1 cellular context compared by ENCODE assay signal in the genomic region with DNA sequence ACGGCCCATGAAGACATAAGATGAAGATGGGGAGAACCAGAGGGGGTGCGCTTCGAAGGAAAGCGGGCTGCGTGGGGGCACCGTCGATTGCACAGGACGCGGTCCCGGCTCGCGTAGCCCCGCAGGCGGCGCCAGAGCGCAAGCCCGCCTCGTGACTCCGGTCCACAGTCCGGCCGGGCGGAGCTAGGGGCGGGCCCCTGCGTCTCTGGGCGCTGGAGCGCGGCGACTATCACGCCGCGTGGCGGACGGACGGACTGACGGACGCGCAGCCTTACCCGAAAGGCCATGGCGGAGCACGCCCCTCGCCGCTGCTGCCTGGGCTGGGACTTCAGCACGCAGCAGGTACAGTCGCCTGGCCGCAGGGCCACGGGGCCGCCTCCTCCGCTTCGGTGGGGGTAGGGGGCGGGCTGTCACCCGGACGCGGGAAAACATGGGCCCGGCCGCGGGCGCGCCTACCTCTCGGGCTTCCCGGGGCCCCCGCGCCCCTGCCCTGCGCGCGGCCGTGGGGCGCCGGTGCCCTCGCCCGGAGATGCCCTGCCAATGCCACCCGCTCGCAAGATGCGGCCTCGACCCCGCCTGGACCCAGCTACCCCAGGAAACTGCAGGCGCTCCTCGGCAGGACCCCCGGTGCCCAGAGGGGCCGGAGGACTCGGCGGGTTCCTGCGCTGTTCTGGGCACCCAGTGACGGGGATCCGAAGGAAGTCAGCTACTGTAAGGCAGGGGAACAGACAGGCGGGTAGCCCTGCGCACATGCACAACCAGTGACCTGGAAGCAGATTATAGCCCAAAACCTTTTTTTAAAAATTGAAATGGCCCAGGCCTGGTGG.
TF ChIP-seq lines count a peak whose summit lies in the region.

A gene (plus strand): TSS at position 202 of the 827 bp plus-strand sequence. CDS start 84 bp downstream, at position 286.

TF ChIP-seq in WTC11, 78 proteins besides CTCF, POLR2A, EP300 and RAD21 (continued from another document and continues in another):
- TF ChIP-seq, protein P1, sequence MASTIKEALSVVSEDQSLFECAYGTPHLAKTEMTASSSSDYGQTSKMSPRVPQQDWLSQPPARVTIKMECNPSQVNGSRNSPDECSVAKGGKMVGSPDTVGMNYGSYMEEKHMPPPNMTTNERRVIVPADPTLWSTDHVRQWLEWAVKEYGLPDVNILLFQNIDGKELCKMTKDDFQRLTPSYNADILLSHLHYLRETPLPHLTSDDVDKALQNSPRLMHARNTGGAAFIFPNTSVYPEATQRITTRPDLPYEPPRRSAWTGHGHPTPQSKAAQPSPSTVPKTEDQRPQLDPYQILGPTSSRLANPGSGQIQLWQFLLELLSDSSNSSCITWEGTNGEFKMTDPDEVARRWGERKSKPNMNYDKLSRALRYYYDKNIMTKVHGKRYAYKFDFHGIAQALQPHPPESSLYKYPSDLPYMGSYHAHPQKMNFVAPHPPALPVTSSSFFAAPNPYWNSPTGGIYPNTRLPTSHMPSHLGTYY (CRISPR knock-in tag; IDR thresholded peaks at IDR 0.05): no peak
- peak; percentile 96 for TF ChIP-seq SMAD3 (CRISPR knock-in tag; IDR thresholded peaks at IDR 0.05; ENCODE audit: borderline replicate concordance)
- TF ChIP-seq, protein P2, sequence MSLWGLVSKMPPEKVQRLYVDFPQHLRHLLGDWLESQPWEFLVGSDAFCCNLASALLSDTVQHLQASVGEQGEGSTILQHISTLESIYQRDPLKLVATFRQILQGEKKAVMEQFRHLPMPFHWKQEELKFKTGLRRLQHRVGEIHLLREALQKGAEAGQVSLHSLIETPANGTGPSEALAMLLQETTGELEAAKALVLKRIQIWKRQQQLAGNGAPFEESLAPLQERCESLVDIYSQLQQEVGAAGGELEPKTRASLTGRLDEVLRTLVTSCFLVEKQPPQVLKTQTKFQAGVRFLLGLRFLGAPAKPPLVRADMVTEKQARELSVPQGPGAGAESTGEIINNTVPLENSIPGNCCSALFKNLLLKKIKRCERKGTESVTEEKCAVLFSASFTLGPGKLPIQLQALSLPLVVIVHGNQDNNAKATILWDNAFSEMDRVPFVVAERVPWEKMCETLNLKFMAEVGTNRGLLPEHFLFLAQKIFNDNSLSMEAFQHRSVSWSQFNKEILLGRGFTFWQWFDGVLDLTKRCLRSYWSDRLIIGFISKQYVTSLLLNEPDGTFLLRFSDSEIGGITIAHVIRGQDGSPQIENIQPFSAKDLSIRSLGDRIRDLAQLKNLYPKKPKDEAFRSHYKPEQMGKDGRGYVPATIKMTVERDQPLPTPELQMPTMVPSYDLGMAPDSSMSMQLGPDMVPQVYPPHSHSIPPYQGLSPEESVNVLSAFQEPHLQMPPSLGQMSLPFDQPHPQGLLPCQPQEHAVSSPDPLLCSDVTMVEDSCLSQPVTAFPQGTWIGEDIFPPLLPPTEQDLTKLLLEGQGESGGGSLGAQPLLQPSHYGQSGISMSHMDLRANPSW (CRISPR knock-in tag; conservative IDR thresholded peaks at IDR 0.05; ENCODE audit: low read depth): no peak
- peak; percentile 88 for TF ChIP-seq FOXK1 (CRISPR knock-in tag; IDR thresholded peaks at IDR 0.05)
- no peak for TF ChIP-seq ZNF317 (CRISPR knock-in tag; IDR thresholded peaks at IDR 0.05; ENCODE audit: borderline replicate concordance, low read depth)
- TF ChIP-seq ZNF396 (CRISPR knock-in tag; IDR thresholded peaks at IDR 0.05; ENCODE audit: borderline replicate concordance): no peak
- TF ChIP-seq IRF2 (CRISPR knock-in tag; IDR thresholded peaks at IDR 0.05; ENCODE audit: borderline replicate concordance, low read depth): no peak
- TF ChIP-seq RORB (CRISPR knock-in tag; IDR thresholded peaks at IDR 0.05): no peak
- no peak for TF ChIP-seq PRRX2 (CRISPR knock-in tag; IDR thresholded peaks at IDR 0.05)
- TF ChIP-seq, protein P3, sequence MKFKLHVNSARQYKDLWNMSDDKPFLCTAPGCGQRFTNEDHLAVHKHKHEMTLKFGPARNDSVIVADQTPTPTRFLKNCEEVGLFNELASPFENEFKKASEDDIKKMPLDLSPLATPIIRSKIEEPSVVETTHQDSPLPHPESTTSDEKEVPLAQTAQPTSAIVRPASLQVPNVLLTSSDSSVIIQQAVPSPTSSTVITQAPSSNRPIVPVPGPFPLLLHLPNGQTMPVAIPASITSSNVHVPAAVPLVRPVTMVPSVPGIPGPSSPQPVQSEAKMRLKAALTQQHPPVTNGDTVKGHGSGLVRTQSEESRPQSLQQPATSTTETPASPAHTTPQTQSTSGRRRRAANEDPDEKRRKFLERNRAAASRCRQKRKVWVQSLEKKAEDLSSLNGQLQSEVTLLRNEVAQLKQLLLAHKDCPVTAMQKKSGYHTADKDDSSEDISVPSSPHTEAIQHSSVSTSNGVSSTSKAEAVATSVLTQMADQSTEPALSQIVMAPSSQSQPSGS (CRISPR knock-in tag; IDR thresholded peaks at IDR 0.05; ENCODE audit: borderline replicate concordance, low read depth): no peak
- TF ChIP-seq SOX15 (CRISPR knock-in tag; IDR thresholded peaks at IDR 0.05): no peak
- TF ChIP-seq, protein P4, sequence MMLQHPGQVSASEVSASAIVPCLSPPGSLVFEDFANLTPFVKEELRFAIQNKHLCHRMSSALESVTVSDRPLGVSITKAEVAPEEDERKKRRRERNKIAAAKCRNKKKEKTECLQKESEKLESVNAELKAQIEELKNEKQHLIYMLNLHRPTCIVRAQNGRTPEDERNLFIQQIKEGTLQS (CRISPR knock-in tag; conservative IDR thresholded peaks at IDR 0.05): no peak
- TF ChIP-seq TCF7 (CRISPR knock-in tag; IDR thresholded peaks at IDR 0.05; ENCODE audit: low read depth): no peak
- no peak for TF ChIP-seq GTF2I (CRISPR knock-in tag; conservative IDR thresholded peaks at IDR 0.05)
- TF ChIP-seq TEAD1 (CRISPR knock-in tag; IDR thresholded peaks at IDR 0.05): peak; percentile 78
- TF ChIP-seq, protein P5, sequence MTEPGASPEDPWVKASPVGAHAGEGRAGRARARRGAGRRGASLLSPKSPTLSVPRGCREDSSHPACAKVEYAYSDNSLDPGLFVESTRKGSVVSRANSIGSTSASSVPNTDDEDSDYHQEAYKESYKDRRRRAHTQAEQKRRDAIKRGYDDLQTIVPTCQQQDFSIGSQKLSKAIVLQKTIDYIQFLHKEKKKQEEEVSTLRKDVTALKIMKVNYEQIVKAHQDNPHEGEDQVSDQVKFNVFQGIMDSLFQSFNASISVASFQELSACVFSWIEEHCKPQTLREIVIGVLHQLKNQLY (CRISPR knock-in tag; IDR thresholded peaks at IDR 0.05): no peak
- no peak for TF ChIP-seq ATF1 (CRISPR knock-in tag; IDR thresholded peaks at IDR 0.05)
- TF ChIP-seq ZNF423 (CRISPR knock-in tag; IDR thresholded peaks at IDR 0.05): no peak
- no peak for TF ChIP-seq NFATC4 (CRISPR knock-in tag; IDR thresholded peaks at IDR 0.05)
- TF ChIP-seq ZNF138 (CRISPR knock-in tag; conservative IDR thresholded peaks at IDR 0.05): no peak
- TF ChIP-seq, protein P6, sequence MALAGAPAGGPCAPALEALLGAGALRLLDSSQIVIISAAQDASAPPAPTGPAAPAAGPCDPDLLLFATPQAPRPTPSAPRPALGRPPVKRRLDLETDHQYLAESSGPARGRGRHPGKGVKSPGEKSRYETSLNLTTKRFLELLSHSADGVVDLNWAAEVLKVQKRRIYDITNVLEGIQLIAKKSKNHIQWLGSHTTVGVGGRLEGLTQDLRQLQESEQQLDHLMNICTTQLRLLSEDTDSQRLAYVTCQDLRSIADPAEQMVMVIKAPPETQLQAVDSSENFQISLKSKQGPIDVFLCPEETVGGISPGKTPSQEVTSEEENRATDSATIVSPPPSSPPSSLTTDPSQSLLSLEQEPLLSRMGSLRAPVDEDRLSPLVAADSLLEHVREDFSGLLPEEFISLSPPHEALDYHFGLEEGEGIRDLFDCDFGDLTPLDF (CRISPR knock-in tag; IDR thresholded peaks at IDR 0.05): peak; percentile 82; the same call in 1 of the 2 replicates
- no peak for TF ChIP-seq CBFB (CRISPR knock-in tag; IDR thresholded peaks at IDR 0.05; ENCODE audit: low read depth)
- TF ChIP-seq NFE2L1 (CRISPR knock-in tag; IDR thresholded peaks at IDR 0.05): no peak
- TF ChIP-seq, protein P7, sequence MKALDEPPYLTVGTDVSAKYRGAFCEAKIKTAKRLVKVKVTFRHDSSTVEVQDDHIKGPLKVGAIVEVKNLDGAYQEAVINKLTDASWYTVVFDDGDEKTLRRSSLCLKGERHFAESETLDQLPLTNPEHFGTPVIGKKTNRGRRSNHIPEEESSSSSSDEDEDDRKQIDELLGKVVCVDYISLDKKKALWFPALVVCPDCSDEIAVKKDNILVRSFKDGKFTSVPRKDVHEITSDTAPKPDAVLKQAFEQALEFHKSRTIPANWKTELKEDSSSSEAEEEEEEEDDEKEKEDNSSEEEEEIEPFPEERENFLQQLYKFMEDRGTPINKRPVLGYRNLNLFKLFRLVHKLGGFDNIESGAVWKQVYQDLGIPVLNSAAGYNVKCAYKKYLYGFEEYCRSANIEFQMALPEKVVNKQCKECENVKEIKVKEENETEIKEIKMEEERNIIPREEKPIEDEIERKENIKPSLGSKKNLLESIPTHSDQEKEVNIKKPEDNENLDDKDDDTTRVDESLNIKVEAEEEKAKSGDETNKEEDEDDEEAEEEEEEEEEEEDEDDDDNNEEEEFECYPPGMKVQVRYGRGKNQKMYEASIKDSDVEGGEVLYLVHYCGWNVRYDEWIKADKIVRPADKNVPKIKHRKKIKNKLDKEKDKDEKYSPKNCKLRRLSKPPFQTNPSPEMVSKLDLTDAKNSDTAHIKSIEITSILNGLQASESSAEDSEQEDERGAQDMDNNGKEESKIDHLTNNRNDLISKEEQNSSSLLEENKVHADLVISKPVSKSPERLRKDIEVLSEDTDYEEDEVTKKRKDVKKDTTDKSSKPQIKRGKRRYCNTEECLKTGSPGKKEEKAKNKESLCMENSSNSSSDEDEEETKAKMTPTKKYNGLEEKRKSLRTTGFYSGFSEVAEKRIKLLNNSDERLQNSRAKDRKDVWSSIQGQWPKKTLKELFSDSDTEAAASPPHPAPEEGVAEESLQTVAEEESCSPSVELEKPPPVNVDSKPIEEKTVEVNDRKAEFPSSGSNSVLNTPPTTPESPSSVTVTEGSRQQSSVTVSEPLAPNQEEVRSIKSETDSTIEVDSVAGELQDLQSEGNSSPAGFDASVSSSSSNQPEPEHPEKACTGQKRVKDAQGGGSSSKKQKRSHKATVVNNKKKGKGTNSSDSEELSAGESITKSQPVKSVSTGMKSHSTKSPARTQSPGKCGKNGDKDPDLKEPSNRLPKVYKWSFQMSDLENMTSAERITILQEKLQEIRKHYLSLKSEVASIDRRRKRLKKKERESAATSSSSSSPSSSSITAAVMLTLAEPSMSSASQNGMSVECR (CRISPR knock-in tag; IDR thresholded peaks at IDR 0.05; ENCODE audit: borderline replicate concordance): peak; percentile 97
- TF ChIP-seq CREB1 (CRISPR knock-in tag; IDR thresholded peaks at IDR 0.05): peak; percentile 81
- TF ChIP-seq ZNF263 (CRISPR knock-in tag; IDR thresholded peaks at IDR 0.05; ENCODE audit: low read depth): no peak
- TF ChIP-seq FOXP1 (CRISPR knock-in tag; IDR thresholded peaks at IDR 0.05; ENCODE audit: borderline replicate concordance): peak; percentile 92; the same call in 1 of the 2 replicates
- peak; percentile 71 for TF ChIP-seq GABPB1 (CRISPR knock-in tag; IDR thresholded peaks at IDR 0.05)
- TF ChIP-seq, protein P8, sequence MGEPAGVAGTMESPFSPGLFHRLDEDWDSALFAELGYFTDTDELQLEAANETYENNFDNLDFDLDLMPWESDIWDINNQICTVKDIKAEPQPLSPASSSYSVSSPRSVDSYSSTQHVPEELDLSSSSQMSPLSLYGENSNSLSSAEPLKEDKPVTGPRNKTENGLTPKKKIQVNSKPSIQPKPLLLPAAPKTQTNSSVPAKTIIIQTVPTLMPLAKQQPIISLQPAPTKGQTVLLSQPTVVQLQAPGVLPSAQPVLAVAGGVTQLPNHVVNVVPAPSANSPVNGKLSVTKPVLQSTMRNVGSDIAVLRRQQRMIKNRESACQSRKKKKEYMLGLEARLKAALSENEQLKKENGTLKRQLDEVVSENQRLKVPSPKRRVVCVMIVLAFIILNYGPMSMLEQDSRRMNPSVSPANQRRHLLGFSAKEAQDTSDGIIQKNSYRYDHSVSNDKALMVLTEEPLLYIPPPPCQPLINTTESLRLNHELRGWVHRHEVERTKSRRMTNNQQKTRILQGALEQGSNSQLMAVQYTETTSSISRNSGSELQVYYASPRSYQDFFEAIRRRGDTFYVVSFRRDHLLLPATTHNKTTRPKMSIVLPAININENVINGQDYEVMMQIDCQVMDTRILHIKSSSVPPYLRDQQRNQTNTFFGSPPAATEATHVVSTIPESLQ (CRISPR knock-in tag; IDR thresholded peaks at IDR 0.05): no peak
- TF ChIP-seq NR1H2 (CRISPR knock-in tag; IDR thresholded peaks at IDR 0.05): peak; percentile 55; the same call in 1 of the 2 replicates
- no peak for TF ChIP-seq EMX1 (CRISPR knock-in tag; IDR thresholded peaks at IDR 0.05)
- no peak for TF ChIP-seq JAZF1 (CRISPR knock-in tag; IDR thresholded peaks at IDR 0.05)
- TF ChIP-seq, protein P9, sequence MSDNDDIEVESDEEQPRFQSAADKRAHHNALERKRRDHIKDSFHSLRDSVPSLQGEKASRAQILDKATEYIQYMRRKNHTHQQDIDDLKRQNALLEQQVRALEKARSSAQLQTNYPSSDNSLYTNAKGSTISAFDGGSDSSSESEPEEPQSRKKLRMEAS (CRISPR knock-in tag; IDR thresholded peaks at IDR 0.05): peak; percentile 98
- TF ChIP-seq, protein P10, sequence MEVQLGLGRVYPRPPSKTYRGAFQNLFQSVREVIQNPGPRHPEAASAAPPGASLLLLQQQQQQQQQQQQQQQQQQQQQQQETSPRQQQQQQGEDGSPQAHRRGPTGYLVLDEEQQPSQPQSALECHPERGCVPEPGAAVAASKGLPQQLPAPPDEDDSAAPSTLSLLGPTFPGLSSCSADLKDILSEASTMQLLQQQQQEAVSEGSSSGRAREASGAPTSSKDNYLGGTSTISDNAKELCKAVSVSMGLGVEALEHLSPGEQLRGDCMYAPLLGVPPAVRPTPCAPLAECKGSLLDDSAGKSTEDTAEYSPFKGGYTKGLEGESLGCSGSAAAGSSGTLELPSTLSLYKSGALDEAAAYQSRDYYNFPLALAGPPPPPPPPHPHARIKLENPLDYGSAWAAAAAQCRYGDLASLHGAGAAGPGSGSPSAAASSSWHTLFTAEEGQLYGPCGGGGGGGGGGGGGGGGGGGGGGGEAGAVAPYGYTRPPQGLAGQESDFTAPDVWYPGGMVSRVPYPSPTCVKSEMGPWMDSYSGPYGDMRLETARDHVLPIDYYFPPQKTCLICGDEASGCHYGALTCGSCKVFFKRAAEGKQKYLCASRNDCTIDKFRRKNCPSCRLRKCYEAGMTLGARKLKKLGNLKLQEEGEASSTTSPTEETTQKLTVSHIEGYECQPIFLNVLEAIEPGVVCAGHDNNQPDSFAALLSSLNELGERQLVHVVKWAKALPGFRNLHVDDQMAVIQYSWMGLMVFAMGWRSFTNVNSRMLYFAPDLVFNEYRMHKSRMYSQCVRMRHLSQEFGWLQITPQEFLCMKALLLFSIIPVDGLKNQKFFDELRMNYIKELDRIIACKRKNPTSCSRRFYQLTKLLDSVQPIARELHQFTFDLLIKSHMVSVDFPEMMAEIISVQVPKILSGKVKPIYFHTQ (CRISPR knock-in tag; IDR thresholded peaks at IDR 0.05): no peak
- no peak for TF ChIP-seq HMGA2 (CRISPR knock-in tag; IDR thresholded peaks at IDR 0.05)
- no peak for TF ChIP-seq MXD4 (CRISPR knock-in tag; IDR thresholded peaks at IDR 0.05; ENCODE audit: borderline replicate concordance)
- TF ChIP-seq RELA (CRISPR knock-in tag; IDR thresholded peaks at IDR 0.05; ENCODE audit: borderline replicate concordance): no peak
- TF ChIP-seq, protein P11, sequence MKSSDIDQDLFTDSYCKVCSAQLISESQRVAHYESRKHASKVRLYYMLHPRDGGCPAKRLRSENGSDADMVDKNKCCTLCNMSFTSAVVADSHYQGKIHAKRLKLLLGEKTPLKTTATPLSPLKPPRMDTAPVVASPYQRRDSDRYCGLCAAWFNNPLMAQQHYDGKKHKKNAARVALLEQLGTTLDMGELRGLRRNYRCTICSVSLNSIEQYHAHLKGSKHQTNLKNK (CRISPR knock-in tag; IDR thresholded peaks at IDR 0.05): no peak
